In genomic region chr11:107265591-107265990, GRCh38 we compare ENCODE assay signal across 23 cellular contexts.
A peak's percentile ranks its signal among the peaks of the same experiment; 100 is the strongest.
DNase-seq lines count a peak whose midpoint lies in the region; FAIRE-seq and TF ChIP-seq lines count a peak whose summit lies in the region.
"Had no signal": no experiment of that assay in that cellular context is flagged by ENCODE, and none has a peak within 500 bp of the region (broad histone marks: within the 10 kb centered on the region; RNA-seq: fewer than 3 reads in every experiment).

No MANE protein-coding gene starts in this region.

- FAIRE-seq in frontal cortex (lab: Jason Lieb, UNC): no peak
- FAIRE-seq: A549, D721Med, GM12891, GM18507 had no signal

- H3K4me3 ChIP-seq in Karpas-422 (ENCODE audit: low read length): no peak overlapping the region
- H3K4me3 ChIP-seq in esophagus muscularis mucosa: no peak overlapping the region
- H3K4me3 ChIP-seq in uterus: no peak overlapping the region
- no peak overlapping the region for H3K4me3 ChIP-seq in spleen
- H3K4me3 ChIP-seq: A549; BLaER1 treated with 17β-estradiol and CSF1 and Interleukin-3, amounts not matched to agents 10 nM and 100 nM; GM23338 had no signal

- H3K9ac ChIP-seq in Karpas-422 (ENCODE audit: low read length): no peak overlapping the region
- H3K9ac ChIP-seq: BLaER1 treated with 17β-estradiol and CSF1 and Interleukin-3, amounts not matched to agents 10 nM and 100 nM had no signal

- no peaks in the 10 kb centered on the region for H3K9me2 ChIP-seq in Karpas-422 (replicated peaks; ENCODE audit: insufficient read depth, low read length)

- no peaks in the 10 kb centered on the region for H3K36me3 ChIP-seq in Karpas-422 (ENCODE audit: insufficient read depth, low read length)
- no peaks in the 10 kb centered on the region for H3K36me3 ChIP-seq in esophagus muscularis mucosa
- H3K36me3 ChIP-seq in uterus: no peaks in the 10 kb centered on the region
- H3K36me3 ChIP-seq in spleen: no peaks in the 10 kb centered on the region
- H3K36me3 ChIP-seq: BE2C; BLaER1 treated with 17β-estradiol and CSF1 and Interleukin-3, amounts not matched to agents 10 nM and 100 nM had no signal

- H3K27me3 ChIP-seq in Karpas-422 (ENCODE audit: low read length) (no peaks in the 10 kb centered on the region), esophagus muscularis mucosa (no peaks in the 10 kb centered on the region), uterus (no peaks in the 10 kb centered on the region), spleen (replicated peaks in 1 of 7) (no peaks in the 10 kb centered on the region)
- H3K27me3 ChIP-seq: BE2C; BLaER1 treated with 17β-estradiol and CSF1 and Interleukin-3, amounts not matched to agents 10 nM and 100 nM had no signal

- 85% methylated on average over 1 of the region's 1 CpG for WGBS in esophagus muscularis mucosa
- WGBS in spleen, 5 donors: 83 to 96% (median 92%) methylated on average over 1 of the region's 1 CpG

- H4K20me1 ChIP-seq in Karpas-422 (ENCODE audit: insufficient read depth, low read depth, low read length): no peaks in the 10 kb centered on the region
- H4K20me1 ChIP-seq: BLaER1 treated with 17β-estradiol and CSF1 and Interleukin-3, amounts not matched to agents 10 nM and 100 nM had no signal

- H3K4me2 ChIP-seq in Karpas-422 (ENCODE audit: low read depth, low read length, poor library complexity, severe bottlenecking): peak overlapping the region; percentile 3
- H3K4me2 ChIP-seq: A549; BLaER1 treated with 17β-estradiol and CSF1 and Interleukin-3, amounts not matched to agents 10 nM and 100 nM; GM23338 had no signal

- no peak for TF ChIP-seq EP300 in esophagus muscularis mucosa (IDR thresholded peaks at IDR 0.05)

- DNase-seq in Karpas-422 (no peak), esophagus muscularis mucosa (ENCODE audit: extremely low spot score) (peak; percentile 31), middle frontal gyrus (ENCODE audit: extremely low spot score, low spot score) (peak; percentile 34), uterus (no peak), frontal cortex (ENCODE audit: low spot score in 2 of 2) (no peak), HT-29 (ENCODE audit: low spot score) (no peak), spleen (no peak)
- DNase-seq: 8988T; ACHN; AML-193; BE2C; CD4-positive, alpha-beta T cell; CD8-positive, alpha-beta memory T cell; DMS 273 treated with DMSO at 0.1 percent for 48 hours; DMS79; GF-D8; H9 had no signal

- TF ChIP-seq POLR2A in esophagus muscularis mucosa (IDR thresholded peaks at IDR 0.05; ENCODE audit: low read depth) (no peak), uterus (IDR thresholded peaks at IDR 0.05) (no peak), spleen (IDR thresholded peaks at IDR 0.05) (no peak)

- H3K27ac ChIP-seq in Karpas-422 (ENCODE audit: low read length) (no peak overlapping the region), esophagus muscularis mucosa (replicated peaks in 1 of 4) (no peak overlapping the region), uterus (peak overlapping the region; percentile 10 to 30), spleen (no peak overlapping the region)
- H3K27ac ChIP-seq: A549; BLaER1 treated with 17β-estradiol and CSF1 and Interleukin-3, amounts not matched to agents 10 nM and 100 nM had no signal

- no peaks in the 10 kb centered on the region for H3K79me2 ChIP-seq in Karpas-422 (ENCODE audit: low read length)

- H3K4me1 ChIP-seq in Karpas-422 (ENCODE audit: low read length) (peaks cover 8% of the 10 kb centered on the region), esophagus muscularis mucosa (no peaks in the 10 kb centered on the region), uterus (peaks cover 0 to 7% of the 10 kb centered on the region in 2 donors), spleen (no peaks in the 10 kb centered on the region)
- H3K4me1 ChIP-seq: A549; BE2C; BLaER1 treated with 17β-estradiol and CSF1 and Interleukin-3, amounts not matched to agents 10 nM and 100 nM had no signal

- TF ChIP-seq CTCF in esophagus muscularis mucosa (IDR thresholded peaks at IDR 0.05): no peak
- no peak for TF ChIP-seq CTCF in uterus (IDR thresholded peaks at IDR 0.05)
- TF ChIP-seq CTCF in spleen (IDR thresholded peaks at IDR 0.05 in 8 of 11, conservative IDR thresholded peaks at IDR 0.05 in 3 of 11): no peak

- no peak overlapping the region for H2AFZ ChIP-seq in Karpas-422 (ENCODE audit: low read length)
- H2AFZ ChIP-seq: GM23338 had no signal

- intact Hi-C loops in esophagus muscularis mucosa (cut with DNase I): no loop called here
- intact Hi-C loops in uterus (cut with DNase I; ENCODE audit: low total_unique reads): no loop called here
- intact Hi-C loops in spleen (cut with DNase I; ENCODE audit: low total_unique reads): no loop called here

- H3K9me3 ChIP-seq in Karpas-422 (ENCODE audit: low read length) (no peaks in the 10 kb centered on the region), esophagus muscularis mucosa (no peaks in the 10 kb centered on the region), uterus (no peaks in the 10 kb centered on the region), spleen (no peaks in the 10 kb centered on the region)
- H3K9me3 ChIP-seq: A549; BE2C; BLaER1 treated with 17β-estradiol and CSF1 and Interleukin-3, amounts not matched to agents 10 nM and 100 nM had no signal

Comparison
In these comparisons a context has a peak if more than half of its experiments do, and no peak if none do; other contexts are left out.
1. DNase-seq: peak in esophagus muscularis mucosa (single experiment) and middle frontal gyrus (single experiment); none in Karpas-422 (single experiment), uterus (0 of 2), frontal cortex (0 of 2), HT-29 (single experiment) and spleen (single experiment).
2. H3K27ac ChIP-seq: peak in uterus (2 of 2); none in Karpas-422 (single experiment), esophagus muscularis mucosa (0 of 4) and spleen (0 of 8).